Comparison of ENCODE assay signal across 22 cellular contexts in genomic region chr17:34730816-34731215, GRCh38.
DNase-seq lines count a peak whose midpoint lies in the region; ATAC-seq and TF ChIP-seq lines count a peak whose summit lies in the region.
"Had no signal": no experiment of that assay in that cellular context is flagged by ENCODE, and none has a peak within 500 bp of the region (broad histone marks: within the 10 kb centered on the region; RNA-seq: fewer than 3 reads in every experiment).

No MANE protein-coding gene starts in this region.

- no peaks in the 10 kb centered on the region for H3K27me3 ChIP-seq in H9 (ENCODE audit: insufficient read depth, low read length)
- no peaks in the 10 kb centered on the region for H3K27me3 ChIP-seq in trophoblast cell (ENCODE audit: insufficient read depth, low read length)
- H3K27me3 ChIP-seq: BE2C; BLaER1 treated with 17β-estradiol and CSF1 and Interleukin-3, amounts not matched to agents 10 nM and 100 nM had no signal

- no peak overlapping the region for H3K4me3 ChIP-seq in coronary artery
- peak overlapping the region; percentile 43 for H3K4me3 ChIP-seq in trophoblast cell (ENCODE audit: low read depth, low read length)
- H3K4me3 ChIP-seq: A549; BLaER1 treated with 17β-estradiol and CSF1 and Interleukin-3, amounts not matched to agents 10 nM and 100 nM had no signal

- ATAC-seq in HG02884 (IDR thresholded peaks at IDR 0.05; ENCODE audit: unreplicated experiment): no peak
- ATAC-seq: A549 had no signal

- H3K4me1 ChIP-seq in H9 (ENCODE audit: insufficient read depth, low read length) (no peaks in the 10 kb centered on the region), trophoblast cell (ENCODE audit: control insufficient read depth in 1 of 2, insufficient read depth in 2 of 2, low read length in 2 of 2) (no peaks in the 10 kb centered on the region)
- H3K4me1 ChIP-seq: A549, BE2C had no signal

- no peak overlapping the region for H3K9ac ChIP-seq in H9 (ENCODE audit: extremely low read depth, insufficient read length, low read length)
- no peak overlapping the region for H3K9ac ChIP-seq in trophoblast cell (ENCODE audit: low read length)
- H3K9ac ChIP-seq: BLaER1 treated with 17β-estradiol and CSF1 and Interleukin-3, amounts not matched to agents 10 nM and 100 nM had no signal

- H3K4me2 ChIP-seq in H9 (ENCODE audit: insufficient read depth, insufficient read length, low read length) (no peak overlapping the region), trophoblast cell (ENCODE audit: low read length) (no peak overlapping the region)
- H3K4me2 ChIP-seq: A549; BLaER1 treated with 17β-estradiol and CSF1 and Interleukin-3, amounts not matched to agents 10 nM and 100 nM had no signal

- WGBS in H9 (ENCODE audit: extremely low coverage, insufficient read length, low lambda C conversion rate): no CpG with 5 or more reads among the region's 3 CpGs
- no CpG with 5 or more reads among the region's 3 CpGs for WGBS in trophoblast cell (ENCODE audit: extremely low coverage, insufficient coverage, insufficient read length)

- peaks cover 2 to 17% of the 10 kb centered on the region in 2 experiments for H3K4me1 Mint-ChIP-seq in H9
- H3K4me1 Mint-ChIP-seq: CD14-positive monocyte; CD8-positive, alpha-beta memory T cell had no signal

- H4K8ac ChIP-seq in H9 (replicated peaks; ENCODE audit: insufficient read length, low read depth, low read length) (no peak overlapping the region), trophoblast cell (ENCODE audit: low read depth, low read length) (no peak overlapping the region)

- H4K91ac ChIP-seq in H9 (ENCODE audit: insufficient read length, low read depth, low read length) (no peak overlapping the region), trophoblast cell (ENCODE audit: low read depth, low read length) (no peak overlapping the region)

- DNase-seq in H9: peak; percentile 12
- peak; percentile 38 for DNase-seq in coronary artery (ENCODE audit: low spot score)
- peak; percentile 33 for DNase-seq in mesenteric fat pad (ENCODE audit: low spot score)
- DNase-seq in trophoblast cell: no peak
- no peak for DNase-seq in DMS153 (lab: John Stamatoyannopoulos, UW)
- DNase-seq in inferior parietal cortex (ENCODE audit: extremely low spot score): no peak
- DNase-seq: 8988T; ACHN; AML-193; BE2C; CD4-positive, alpha-beta T cell; CD8-positive, alpha-beta memory T cell; DMS 273 treated with DMSO at 0.1 percent for 48 hours; DMS53; DMS79 treated with DMSO at 0.1 percent for 48 hours; GF-D8; GOT3; HCEC 1CT had no signal

- H3K9me3 ChIP-seq in H9 (ENCODE audit: control insufficient read depth, low read depth, low read length): no peaks in the 10 kb centered on the region
- H3K9me3 ChIP-seq in trophoblast cell (ENCODE audit: insufficient read depth, low read depth, low read length): peaks cover 4% of the 10 kb centered on the region
- H3K9me3 ChIP-seq: BE2C had no signal

- H2AK5ac ChIP-seq in H9 (ENCODE audit: insufficient read length, low read length): no peak overlapping the region
- H2AK5ac ChIP-seq in trophoblast cell (ENCODE audit: low read length): no peak overlapping the region

- H3K27ac ChIP-seq in H9 (ENCODE audit: insufficient read length, low read depth, low read length) (no peak overlapping the region), coronary artery (no peak overlapping the region), trophoblast cell (ENCODE audit: low read depth, low read length) (no peak overlapping the region)
- H3K27ac ChIP-seq: A549; BLaER1 treated with 17β-estradiol and CSF1 and Interleukin-3, amounts not matched to agents 10 nM and 100 nM had no signal

- H3K18ac ChIP-seq in H9 (ENCODE audit: insufficient read length, low read depth, low read length) (no peak overlapping the region), trophoblast cell (ENCODE audit: low read length) (no peak overlapping the region)

- H2AFZ ChIP-seq in H9 (ENCODE audit: low read length): no peak overlapping the region
- no peak overlapping the region for H2AFZ ChIP-seq in trophoblast cell (ENCODE audit: insufficient read depth, low read length, poor library complexity)

- H2BK5ac ChIP-seq in H9 (ENCODE audit: insufficient read length, low read length) (no peak overlapping the region), trophoblast cell (ENCODE audit: low read depth, low read length, poor library complexity) (no peak overlapping the region)

- no peak overlapping the region for H3T11ph ChIP-seq in H9 (ENCODE audit: low read length)

- H2BK15ac ChIP-seq in H9 (ENCODE audit: low read depth, low read length): no peak overlapping the region

- H3K27ac Mint-ChIP-seq in H9: no peak overlapping the region
- H3K27ac Mint-ChIP-seq: CD14-positive monocyte; CD4-positive, alpha-beta T cell; CD8-positive, alpha-beta memory T cell had no signal

- H4K12ac ChIP-seq in trophoblast cell (ENCODE audit: low read depth, low read length): no peak overlapping the region

- no peak overlapping the region for H3K56ac ChIP-seq in H9 (ENCODE audit: insufficient read length, low read depth, low read length)

- TF ChIP-seq CTCF in H9 (conservative IDR thresholded peaks at IDR 0.05): no peak
- no peak for TF ChIP-seq CTCF in coronary artery (IDR thresholded peaks at IDR 0.05)

- H3K14ac ChIP-seq in H9 (ENCODE audit: insufficient read depth, low read length) (no peak overlapping the region; the same call in 1 of the 2 replicates), trophoblast cell (ENCODE audit: low read length) (no peak overlapping the region)

- no peak overlapping the region for H2BK20ac ChIP-seq in H9 (ENCODE audit: low read depth, low read length, poor library complexity, severe bottlenecking)

- no peak overlapping the region for H4K5ac ChIP-seq in H9 (ENCODE audit: insufficient read length, low read depth, low read length)

- peaks cover 5 to 10% of the 10 kb centered on the region in 2 experiments; a peak in 4 of 5 replicates for H3K9me3 Mint-ChIP-seq in H9
- H3K9me3 Mint-ChIP-seq: CD4-positive, alpha-beta T cell had no signal

- H3K27me3 Mint-ChIP-seq in H9 (ENCODE audit: low read depth): peaks cover 5% of the 10 kb centered on the region

- no peak overlapping the region for H3K4ac ChIP-seq in H9 (ENCODE audit: low read depth, low read length)
- no peak overlapping the region for H3K4ac ChIP-seq in trophoblast cell (ENCODE audit: low read depth, low read length)

- no peaks in the 10 kb centered on the region for H3K79me1 ChIP-seq in H9 (ENCODE audit: insufficient read depth, low read depth, low read length, poor library complexity, severe bottlenecking)
- H3K79me1 ChIP-seq in trophoblast cell (ENCODE audit: low read length): no peaks in the 10 kb centered on the region

- peaks cover 0 to 11% (median 2%) of the 10 kb centered on the region in 3 experiments; a peak in 4 of 7 replicates for H3K36me3 Mint-ChIP-seq in H9 (ENCODE audit: insufficient read depth in 1 of 3, low read depth in 3 of 3)
- H3K36me3 Mint-ChIP-seq: CD14-positive monocyte; CD8-positive, alpha-beta memory T cell had no signal

- no peak overlapping the region for H3K4me3 Mint-ChIP-seq in H9
- H3K4me3 Mint-ChIP-seq: CD14-positive monocyte; CD4-positive, alpha-beta T cell; CD8-positive, alpha-beta memory T cell had no signal

- no peak overlapping the region for H2BK12ac ChIP-seq in H9 (ENCODE audit: insufficient read length, low read depth, low read length)
- H2BK12ac ChIP-seq in trophoblast cell (ENCODE audit: low read length): no peak overlapping the region

- H3K23ac ChIP-seq in H9 (ENCODE audit: insufficient read length, low read depth, low read length): no peak overlapping the region
- no peak overlapping the region for H3K23ac ChIP-seq in trophoblast cell (ENCODE audit: low read length)

- no peaks in the 10 kb centered on the region for H3K23me2 ChIP-seq in H9 (ENCODE audit: insufficient read length, low read depth, low read length, poor library complexity, severe bottlenecking)

- H3K79me2 ChIP-seq in H9 (ENCODE audit: insufficient read depth, low read length) (no peaks in the 10 kb centered on the region), trophoblast cell (ENCODE audit: control insufficient read depth, insufficient read depth, low read length, poor library complexity) (no peaks in the 10 kb centered on the region)

- no peak overlapping the region for H2BK120ac ChIP-seq in H9 (ENCODE audit: low read depth, low read length, poor library complexity, severe bottlenecking)
- H2BK120ac ChIP-seq in trophoblast cell (ENCODE audit: insufficient read depth, low read length, poor library complexity): no peak overlapping the region

- no peaks in the 10 kb centered on the region for H3K36me3 ChIP-seq in trophoblast cell (ENCODE audit: control insufficient read depth in 1 of 2, insufficient read depth in 2 of 2, low read length in 2 of 2)
- H3K36me3 ChIP-seq: BE2C; BLaER1 treated with 17β-estradiol and CSF1 and Interleukin-3, amounts not matched to agents 10 nM and 100 nM had no signal

- H4K20me1 ChIP-seq in H9 (ENCODE audit: control insufficient read depth, insufficient read depth, insufficient read length): no peaks in the 10 kb centered on the region
- H4K20me1 ChIP-seq: BLaER1 treated with 17β-estradiol and CSF1 and Interleukin-3, amounts not matched to agents 10 nM and 100 nM had no signal

Comparison
In these comparisons a context has a peak if more than half of its experiments do, and no peak if none do; other contexts are left out.
1. DNase-seq: peak in H9 (single experiment), coronary artery (single experiment) and mesenteric fat pad (single experiment); none in trophoblast cell (0 of 2), DMS153 (single experiment) and inferior parietal cortex (single experiment).